ENCODE assay signal across 8 cellular contexts in the genomic region with DNA sequence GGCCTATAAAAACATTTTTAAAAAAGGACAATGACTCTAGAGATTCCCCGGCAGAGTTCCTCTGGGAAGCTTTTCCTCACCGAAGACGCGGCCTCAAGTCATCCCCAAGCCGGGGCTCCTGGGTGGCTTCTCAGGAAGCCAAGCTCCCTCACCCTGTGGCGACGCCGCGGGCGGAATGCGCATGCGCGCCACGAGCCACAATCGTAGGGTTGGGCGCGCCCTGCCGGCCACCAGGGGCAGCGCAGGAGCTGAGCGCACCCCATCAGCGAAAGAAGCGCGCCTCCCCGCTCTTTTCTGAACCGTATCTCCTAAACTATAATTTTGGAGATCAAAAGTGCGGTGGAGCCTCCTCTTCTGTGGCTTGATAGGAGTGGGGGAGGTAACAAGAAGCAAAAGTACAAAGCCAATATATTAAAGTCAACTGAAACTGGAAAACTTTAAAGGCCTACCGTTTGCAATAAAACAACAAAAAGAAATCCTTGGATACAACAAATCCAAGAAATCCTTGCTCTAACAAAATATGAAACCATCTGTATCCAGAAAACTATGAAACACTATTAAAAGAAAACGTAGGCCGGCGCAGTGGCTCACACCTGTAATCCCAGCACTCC. TPM values are rescaled to one million over a fixed set of nuclear protein-coding genes. Genes with fewer than 3 reads are reported as not detected.
A peak's percentile ranks its signal among the peaks of the same experiment; 100 is the strongest.
DNase-seq lines count a peak whose midpoint lies in the region; FAIRE-seq lines count a peak whose summit lies in the region.

No MANE protein-coding gene starts in this region.

- in situ Hi-C loops in G401 (cut with HindIII; ENCODE audit: low sequenced_read_pairs): no loop called here

- no peak for FAIRE-seq in HTR-8/SVneo (lab: Jason Lieb, UNC)

- DNase-seq in COLO829 (ENCODE audit: low spot score): peak; percentile 22
- peak; percentile 70 for DNase-seq in T1000 (lab: John Stamatoyannopoulos, UW)
- peak; percentile 61 for DNase-seq in astrocyte of the hippocampus (ENCODE audit: low read depth, low spot score)
- peak; percentile 79 for DNase-seq in islet precursor cell
- DNase-seq in stimulated activated CD4-positive, alpha-beta T cell treated with anti-CD3 and anti-CD28 coated beads, Interleukin-1b, Interleukin-23, amount 100 ng/mL, for 4 hours (ENCODE audit: low read depth in 2 of 2): peak; percentile 90 to 94
- no peak for DNase-seq in HTR-8/SVneo (ENCODE audit: insufficient read length, low spot score)
- DNase-seq in G401 (ENCODE audit: low spot score): no peak
- no peak for DNase-seq in Kasumi-1 (lab: John Stamatoyannopoulos, UW)

RNA-seq across cellular contexts. Expression of a gene that starts 17.4 kb away (rescaled TPM):
- total RNA-seq in G401 (2014; rRNA removed; shearing (Covaris generic)): 32.5 and 38.6 TPM in 2 replicates

RNA-seq across cellular contexts. Expression of a gene that starts 51.3 kb away (rescaled TPM):
- total RNA-seq in G401 (2014; rRNA removed; shearing (Covaris generic)): 5.7 and 7.1 TPM in 2 replicates

Comparison
In these comparisons a context has a peak if more than half of its experiments do, and no peak if none do; other contexts are left out.
1. DNase-seq: peak in COLO829 (single experiment), T1000 (single experiment), astrocyte of the hippocampus (single experiment), islet precursor cell (single experiment) and stimulated activated CD4-positive, alpha-beta T cell treated with anti-CD3 and anti-CD28 coated beads, Interleukin-1b, Interleukin-23, amount 100 ng/mL, for 4 hours (2 of 2); none in HTR-8/SVneo (single experiment), G401 (single experiment) and Kasumi-1 (0 of 2).